ENCODE assay signal across 15 cellular contexts in the genomic region with DNA sequence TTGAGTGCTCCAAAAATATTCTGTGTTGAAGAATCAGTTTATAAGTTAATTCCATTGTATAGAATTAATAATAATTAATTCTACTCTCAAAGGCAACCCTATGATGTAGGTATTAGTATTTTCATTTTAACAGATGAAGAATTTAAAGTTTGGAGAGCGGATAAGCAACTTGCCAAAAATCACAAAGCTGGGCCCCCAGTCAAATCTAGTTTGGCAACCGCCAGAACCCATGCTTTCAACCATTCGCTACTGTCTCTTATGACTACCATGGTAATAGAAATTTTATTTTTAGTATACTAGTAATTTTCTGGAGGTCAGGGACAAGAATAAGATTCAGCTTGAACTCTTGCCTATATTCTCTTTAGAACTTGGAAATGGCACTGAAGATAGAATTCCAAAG.
DNase-seq lines count a peak whose midpoint lies in the region; ATAC-seq, FAIRE-seq and TF ChIP-seq lines count a peak whose summit lies in the region.
"Had no signal": no experiment of that assay in that cellular context is flagged by ENCODE, and none has a peak within 500 bp of the region (broad histone marks: within the 10 kb centered on the region; RNA-seq: fewer than 3 reads in every experiment).

No MANE protein-coding gene starts in this region.

- WGBS in suprapubic skin, result 71% methylated on average over 3 of the region's 3 CpGs

- no peak overlapping the region for H3K4me3 ChIP-seq in PC-9
- H3K4me3 ChIP-seq in coronary artery, result peak overlapping the region; percentile 32
- H3K4me3 ChIP-seq in keratinocyte (ENCODE audit: control insufficient read depth in 2 of 3, extremely low read depth in 1 of 3, insufficient read depth in 2 of 3, low read depth in 1 of 3, low read length in 3 of 3), result no peak overlapping the region
- H3K4me3 ChIP-seq in suprapubic skin, result no peak overlapping the region

- no peaks in the 10 kb centered on the region for H3K36me3 Mint-ChIP-seq in nephron progenitor cell (ENCODE audit: low read depth)
- no peaks in the 10 kb centered on the region for H3K36me3 Mint-ChIP-seq in activated CD4-positive, alpha-beta T cell treated with anti-CD3 and anti-CD28 coated beads for 36 hours (ENCODE audit: low read depth)
- H3K36me3 Mint-ChIP-seq: CD8-positive, alpha-beta T cell had no signal

- no peaks in the 10 kb centered on the region for H4K20me1 ChIP-seq in PC-9 (ENCODE audit: insufficient read depth)
- H4K20me1 ChIP-seq in keratinocyte (ENCODE audit: control insufficient read depth, extremely low read depth, insufficient read depth, low read length), result no peaks in the 10 kb centered on the region

- no peaks in the 10 kb centered on the region for H3K9me2 ChIP-seq in PC-9 (ENCODE audit: insufficient read depth)

- no peaks in the 10 kb centered on the region for H3K9me3 ChIP-seq in PC-9 (ENCODE audit: insufficient read depth, low read depth)
- H3K9me3 ChIP-seq in keratinocyte (ENCODE audit: control insufficient read depth, low read depth, low read length), result no peaks in the 10 kb centered on the region
- H3K9me3 ChIP-seq in suprapubic skin, result no peaks in the 10 kb centered on the region

- POLR2A ChIA-PET in PC-9 (lab: Charles Lee; ENCODE audit: unreplicated experiment), result interaction anchor here (0.6 kb wide), 1 partner anchor 681 kb away, joined by 3 read pairs; no protein-coding TSS in a partner anchor
- POLR2A ChIA-PET in activated CD4-positive, alpha-beta T cell treated with anti-CD3 and anti-CD28 coated beads for 36 hours (lab: Charles Lee), result no interaction called here

- intact Hi-C loops in PC-9 (cut with micrococcal nuclease; ENCODE audit: unreplicated experiment), result no loop called here
- intact Hi-C loops in activated CD4-positive, alpha-beta T cell treated with anti-CD3 and anti-CD28 coated beads for 36 hours (cut with DNase I, micrococcal nuclease), result no loop called here
- intact Hi-C loops in sciatic nerve (cut with DNase I), result no loop called here

- TF ChIP-seq EP300 in suprapubic skin (IDR thresholded peaks at IDR 0.05), result no peak

- peaks cover 28% of the 10 kb centered on the region for H3K4me1 ChIP-seq in PC-9 (replicated peaks; ENCODE audit: insufficient read depth)
- H3K4me1 ChIP-seq in keratinocyte (ENCODE audit: control insufficient read depth, extremely low read depth, insufficient read depth, low read length), result peaks cover 54% of the 10 kb centered on the region
- peaks cover 38% of the 10 kb centered on the region for H3K4me1 ChIP-seq in suprapubic skin

- no peak for TF ChIP-seq POLR2A in suprapubic skin (IDR thresholded peaks at IDR 0.05)

- H2AFZ ChIP-seq in PC-9 (no peak overlapping the region), keratinocyte (ENCODE audit: control insufficient read depth, low read length) (no peak overlapping the region)

- H3K9me3 Mint-ChIP-seq in nephron progenitor cell, result no peaks in the 10 kb centered on the region
- no peaks in the 10 kb centered on the region for H3K9me3 Mint-ChIP-seq in activated CD4-positive, alpha-beta T cell treated with anti-CD3 and anti-CD28 coated beads for 36 hours (ENCODE audit: low read depth)
- H3K9me3 Mint-ChIP-seq: CD8-positive, alpha-beta T cell; HFFc6 had no signal

- H3F3A ChIP-seq in PC-9 (ENCODE audit: insufficient read depth, low read depth), result peaks cover 7% of the 10 kb centered on the region; the same call in 1 of the 2 replicates

- BruUV-seq in PC-9 (replicated peaks; lab: Mats Ljungman, UMichigan), result no TSS peak

- DNase-seq in PC-9, result no peak
- DNase-seq in coronary artery (ENCODE audit: low spot score), result no peak
- DNase-seq in keratinocyte (ENCODE audit: low read depth, low spot score), result no peak
- DNase-seq in suprapubic skin (ENCODE audit: low spot score in 2 of 2), result no peak
- no peak for DNase-seq in nephron progenitor cell
- no peak for DNase-seq in activated CD4-positive, alpha-beta T cell treated with anti-CD3 and anti-CD28 coated beads for 36 hours
- no peak for DNase-seq in sciatic nerve (ENCODE audit: low spot score)
- DNase-seq in HuH-7 (ENCODE audit: low spot score), result no peak
- DNase-seq: CD8-positive, alpha-beta T cell; KBM-7; NCI-H1092; NCI-H1694; NCI-H345; NCI-H526 treated with DMSO at 0.1 percent for 48 hours had no signal

- no peak overlapping the region for H3K4me3 Mint-ChIP-seq in nephron progenitor cell
- H3K4me3 Mint-ChIP-seq in activated CD4-positive, alpha-beta T cell treated with anti-CD3 and anti-CD28 coated beads for 36 hours, result no peak overlapping the region
- H3K4me3 Mint-ChIP-seq: CD8-positive, alpha-beta T cell had no signal

- H3K27me3 ChIP-seq in PC-9 (ENCODE audit: insufficient read depth, low read depth) (no peaks in the 10 kb centered on the region), keratinocyte (ENCODE audit: control insufficient read depth, extremely low read depth, insufficient read depth, low read length) (no peaks in the 10 kb centered on the region), suprapubic skin (no peaks in the 10 kb centered on the region)

- H3K9me1 ChIP-seq in keratinocyte (ENCODE audit: control insufficient read depth, extremely low read depth, insufficient read depth, low read length), result no peaks in the 10 kb centered on the region

- dilution Hi-C loops in keratinocyte (cut with MboI; ENCODE audit: extremely low pct_ligation_motif_present, low sequenced_read_pairs), result no loop called here

- H3K4me1 Mint-ChIP-seq in nephron progenitor cell, result peaks cover 6% of the 10 kb centered on the region
- no peaks in the 10 kb centered on the region for H3K4me1 Mint-ChIP-seq in activated CD4-positive, alpha-beta T cell treated with anti-CD3 and anti-CD28 coated beads for 36 hours

- H3K36me3 ChIP-seq in PC-9 (ENCODE audit: low read depth) (no peaks in the 10 kb centered on the region), keratinocyte (ENCODE audit: control insufficient read depth in 2 of 2, extremely low read depth in 1 of 2, insufficient read depth in 2 of 2, low read length in 2 of 2) (no peaks in the 10 kb centered on the region), suprapubic skin (no peaks in the 10 kb centered on the region)

- TF ChIP-seq CTCF in PC-9 (conservative IDR thresholded peaks at IDR 0.05) (no peak), coronary artery (IDR thresholded peaks at IDR 0.05) (no peak), keratinocyte (optimal IDR thresholded peaks at IDR 0.05 in 1 of 3, IDR thresholded peaks at IDR 0.05 in 1 of 3, conservative IDR thresholded peaks at IDR 0.05 in 1 of 3; ENCODE audit: extremely low read depth in 1 of 3, insufficient read depth in 2 of 3, low read length in 3 of 3) (no peak), suprapubic skin (IDR thresholded peaks at IDR 0.05) (no peak), nephron progenitor cell (IDR thresholded peaks at IDR 0.05) (no peak)

- no peak overlapping the region for H3K4me2 ChIP-seq in PC-9
- H3K4me2 ChIP-seq in keratinocyte (ENCODE audit: control insufficient read depth, extremely low read depth, insufficient read depth, low read depth, low read length), result no peak overlapping the region

- no peak overlapping the region for H3K9ac ChIP-seq in keratinocyte (ENCODE audit: control insufficient read depth, extremely low read depth, insufficient read depth, low read length)

- H3K79me2 ChIP-seq in PC-9 (ENCODE audit: low read depth) (no peaks in the 10 kb centered on the region), keratinocyte (ENCODE audit: control insufficient read depth, insufficient read depth, low read length) (no peaks in the 10 kb centered on the region)

- ATAC-seq in activated CD4-positive, alpha-beta T cell treated with anti-CD3 and anti-CD28 coated beads for 36 hours, result no peak
- no peak for ATAC-seq in sciatic nerve
- ATAC-seq: CD8-positive, alpha-beta T cell had no signal

- CTCF ChIA-PET in PC-9 (lab: Charles Lee), result no interaction called here
- CTCF ChIA-PET in activated CD4-positive, alpha-beta T cell treated with anti-CD3 and anti-CD28 coated beads for 36 hours (lab: Charles Lee), result interaction anchor here (1.4 kb wide), 1 partner anchor 9 kb away, joined by 3 read pairs; no protein-coding TSS in a partner anchor

- H3K27ac ChIP-seq in PC-9 (0 out of 2 replicates have a peak overlapping the region, but pooled peaks have one; percentile 16), coronary artery (peak overlapping the region; percentile 80 to 93), keratinocyte (ENCODE audit: control insufficient read depth, insufficient read depth, low read length) (peak overlapping the region; percentile 29), suprapubic skin (peak overlapping the region; percentile 42)

- no peak for FAIRE-seq in keratinocyte (lab: Jason Lieb, UNC)

- H3K27me3 Mint-ChIP-seq in nephron progenitor cell (ENCODE audit: low read depth, poor library complexity), result no peaks in the 10 kb centered on the region
- no peaks in the 10 kb centered on the region for H3K27me3 Mint-ChIP-seq in activated CD4-positive, alpha-beta T cell treated with anti-CD3 and anti-CD28 coated beads for 36 hours

- H3K27ac Mint-ChIP-seq in nephron progenitor cell, result no peak overlapping the region
- no peak overlapping the region for H3K27ac Mint-ChIP-seq in activated CD4-positive, alpha-beta T cell treated with anti-CD3 and anti-CD28 coated beads for 36 hours
- H3K27ac Mint-ChIP-seq: CD8-positive, alpha-beta T cell had no signal

Comparison
In these comparisons a context has a peak if more than half of its experiments do, and no peak if none do; other contexts are left out.
1. H3K27ac ChIP-seq: peak in every context shown above with its lines; median percentile 86 in coronary artery; 42 in suprapubic skin; 29 in keratinocyte; 16 in PC-9.